ENCODE assay signal across 9 cellular contexts in genomic region chr20:2523919-2524434, GRCh38. TPM values are rescaled to one million over a fixed set of nuclear protein-coding genes. Genes with fewer than 3 reads are reported as not detected.
DNase-seq lines count a peak whose midpoint lies in the region; ATAC-seq and TF ChIP-seq lines count a peak whose summit lies in the region.
"Had no signal": no experiment of that assay in that cellular context is flagged by ENCODE, and none has a peak within 500 bp of the region (broad histone marks: within the 10 kb centered on the region; RNA-seq: fewer than 3 reads in every experiment).

No MANE protein-coding gene starts in this region.

- H3K27me3 ChIP-seq in GM06990 (replicated peaks; ENCODE audit: control insufficient read depth, insufficient read depth, low read length) (no peaks in the 10 kb centered on the region; the same call in 1 of the 2 replicates), RWPE2 (ENCODE audit: insufficient read depth, poor library complexity, severe bottlenecking) (no peaks in the 10 kb centered on the region), esophagus muscularis mucosa (no peaks in the 10 kb centered on the region), psoas muscle (ENCODE audit: insufficient read depth in 3 of 3, low read length in 2 of 3) (peaks cover 0 to 4% (median 2%) of the 10 kb centered on the region in 3 donors)

- 43% methylated on average over 6 of the region's 6 CpGs for WGBS in esophagus muscularis mucosa
- 43 to 48% (median 44%) methylated on average over 6 of the region's 6 CpGs for whole genome bisulfite sequencing in psoas muscle, 3 donors

- no peak for ATAC-seq in RWPE2 (ENCODE audit: low read depth)
- no peak for ATAC-seq in psoas muscle
- no peak for ATAC-seq in HG03196 (IDR thresholded peaks at IDR 0.05; ENCODE audit: unreplicated experiment)
- ATAC-seq in HG03039 (IDR thresholded peaks at IDR 0.05; ENCODE audit: unreplicated experiment): no peak
- ATAC-seq in HG03045 (IDR thresholded peaks at IDR 0.05; ENCODE audit: unreplicated experiment): no peak

- H3K27ac ChIP-seq in RWPE2 (ENCODE audit: poor library complexity, severe bottlenecking) (no peak overlapping the region), esophagus muscularis mucosa (replicated peaks in 1 of 4) (peak overlapping the region; percentile 91 to 96 (median 92)), psoas muscle (peak overlapping the region; percentile 67)

- H3K4me1 ChIP-seq in RWPE2 (ENCODE audit: insufficient read depth, poor library complexity, severe bottlenecking) (no peaks in the 10 kb centered on the region), esophagus muscularis mucosa (peaks cover 3 to 30% (median 25%) of the 10 kb centered on the region in 4 donors), psoas muscle (no peaks in the 10 kb centered on the region)

- H3K9me3 ChIP-seq in RWPE2 (ENCODE audit: severe bottlenecking) (no peaks in the 10 kb centered on the region), esophagus muscularis mucosa (no peaks in the 10 kb centered on the region), psoas muscle (no peaks in the 10 kb centered on the region)

- DNase-seq in GM06990 (ENCODE audit: extremely low read depth, insufficient read length) (no peak), RWPE2 (ENCODE audit: low spot score) (no peak), esophagus muscularis mucosa (ENCODE audit: extremely low spot score) (no peak), psoas muscle (no peak), COLO668 (lab: John Stamatoyannopoulos, UW; ENCODE audit: unreplicated experiment) (no peak)

- TF ChIP-seq CTCF in GM06990 (IDR thresholded peaks at IDR 0.05; ENCODE audit: insufficient read depth, low read length, poor library complexity, severe bottlenecking) (no peak), RWPE2 (IDR thresholded peaks at IDR 0.05; ENCODE audit: poor library complexity, severe bottlenecking) (no peak), esophagus muscularis mucosa (IDR thresholded peaks at IDR 0.05) (no peak), psoas muscle (IDR thresholded peaks at IDR 0.05) (no peak)

- no peak for TF ChIP-seq EP300 in esophagus muscularis mucosa (IDR thresholded peaks at IDR 0.05)

- intact Hi-C loops in esophagus muscularis mucosa (cut with DNase I): loop anchor here (5.0 to 10.0 kb wide), 3 partner anchors 52 to 231 kb away; partner anchors contain the start of gene SNRPB
- intact Hi-C loops in psoas muscle (cut with DNase I): no loop called here

- H3K4me3 ChIP-seq in GM06990 (replicated peaks; ENCODE audit: low read depth, low read length) (peak overlapping the region; percentile 81; the same call in 1 of the 2 replicates), RWPE2 (ENCODE audit: severe bottlenecking) (peak overlapping the region; percentile 45), esophagus muscularis mucosa (peak overlapping the region; percentile 69 to 88 (median 80)), psoas muscle (peak overlapping the region; percentile 80)

- TF ChIP-seq POLR2A in esophagus muscularis mucosa (IDR thresholded peaks at IDR 0.05; ENCODE audit: low read depth): no peak

- no peaks in the 10 kb centered on the region for H3K36me3 ChIP-seq in GM06990 (ENCODE audit: control insufficient read depth, insufficient read depth, low read length)
- H3K36me3 ChIP-seq in RWPE2 (ENCODE audit: low read depth): no peaks in the 10 kb centered on the region
- no peaks in the 10 kb centered on the region for H3K36me3 ChIP-seq in esophagus muscularis mucosa
- H3K36me3 ChIP-seq in psoas muscle (ENCODE audit: insufficient read depth in 1 of 2, low read depth in 1 of 2): no peaks in the 10 kb centered on the region

RNA-seq across cellular contexts. Expression of gene TMC2, which starts 12.4 kb away (rescaled TPM):
- total RNA-seq in esophagus muscularis mucosa (under 1 TPM in 2 of 4 donors, not detected in 2; 0.19 to 0.34 TPM), psoas muscle (under 1 TPM in 2 of 4 donors, not detected in 2; 0.12 to 0.25 TPM)
- polyA plus RNA-seq in psoas muscle: under 1 TPM; 0.03 to 0.12 (median 0.04) TPM
- total RNA-seq: renal cortical epithelial cell had no signal

RNA-seq across cellular contexts. Expression of gene ZNF343, which starts 15.3 kb away (rescaled TPM):
- 10 to 100 TPM in 3 of 4 donors, 1 to 10 TPM in 1; 9.9 to 19.5 (median 16.1) TPM for total RNA-seq in esophagus muscularis mucosa
- 10 to 100 TPM in 2 of 4 donors, 1 to 10 TPM in 2; 7.8 to 15.3 (median 10.9) TPM for total RNA-seq in psoas muscle
- 10 to 100 TPM in 1 of 3 donors, 1 to 10 TPM in 2; 6.4 to 13.1 (median 9.0) TPM for polyA plus RNA-seq in psoas muscle

RNA-seq across cellular contexts. Expression of gene SNRPB, which starts 53.4 kb away (rescaled TPM):
- total RNA-seq in esophagus muscularis mucosa: 100 to 1,000 TPM; 127 to 258 (median 216) TPM
- 100 to 1,000 TPM in 1 of 4 donors, 10 to 100 TPM in 3; 41.9 to 114 (median 78.8) TPM for total RNA-seq in psoas muscle
- 100 to 1,000 TPM; 148 to 355 (median 157) TPM for polyA plus RNA-seq in psoas muscle
